14 cellular contexts compared by ENCODE assay signal in the genomic region with DNA sequence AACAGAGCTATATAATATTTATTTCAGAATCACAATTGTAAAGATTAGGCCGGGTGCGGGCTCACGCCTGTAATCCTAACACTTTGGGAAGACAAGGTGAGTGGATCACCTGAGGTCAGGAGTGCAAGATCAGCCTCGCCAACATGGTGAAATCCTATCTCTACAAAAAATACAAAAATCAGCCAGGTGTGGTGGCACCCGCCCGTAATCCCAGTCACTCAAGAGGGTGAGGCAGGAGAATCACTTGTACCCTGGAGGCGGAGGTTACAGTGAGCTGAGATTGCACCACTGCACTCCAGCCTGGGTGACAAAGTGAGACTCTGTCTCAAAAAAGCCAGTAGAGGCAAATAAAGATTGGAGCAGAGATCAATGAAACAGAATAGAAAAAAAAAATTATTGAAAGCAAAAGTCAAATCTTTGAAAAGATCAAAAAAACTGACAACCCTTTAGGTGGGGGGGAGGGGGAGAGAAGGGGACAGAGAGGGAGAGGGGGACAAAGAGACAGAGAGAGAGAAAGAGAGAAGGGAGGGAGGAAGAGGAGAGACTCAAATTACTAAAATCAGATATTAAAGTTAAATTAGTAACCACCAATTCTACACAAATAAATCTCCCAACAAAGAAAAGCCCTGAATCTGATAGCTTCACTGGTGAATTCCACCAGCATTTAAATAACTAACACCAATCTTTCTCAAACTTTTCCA. TPM values are rescaled to one million over a fixed set of nuclear protein-coding genes. Genes with fewer than 3 reads are reported as not detected.
DNase-seq lines count a peak whose midpoint lies in the region; ATAC-seq lines count a peak whose summit lies in the region.
"Had no signal": no experiment of that assay in that cellular context is flagged by ENCODE, and none has a peak within 500 bp of the region (broad histone marks: within the 10 kb centered on the region; RNA-seq: fewer than 3 reads in every experiment).

No MANE protein-coding gene starts in this region.

- intact Hi-C loops in left colon (cut with DNase I, micrococcal nuclease): no loop called here

- H3K9me3 ChIP-seq in T-helper 17 cell (ENCODE audit: control insufficient read depth, low read length, poor library complexity, severe bottlenecking): no peaks in the 10 kb centered on the region
- H3K9me3 ChIP-seq: Peyer's patch had no signal

- peaks cover 3% of the 10 kb centered on the region for H3K36me3 Mint-ChIP-seq in activated naive CD4-positive, alpha-beta T cell treated with anti-CD3 and anti-CD28 coated beads, Interleukin-2, amount 50 U/mL, for 24 hours
- H3K36me3 Mint-ChIP-seq in T-helper 17 cell (ENCODE audit: low read depth): no peaks in the 10 kb centered on the region

- DNase-seq in activated naive CD4-positive, alpha-beta T cell treated with Interleukin-2 at 50 U/mL for 16 hours: no peak
- no peak for DNase-seq in T-helper 17 cell
- no peak for DNase-seq in left colon
- no peak for DNase-seq in stimulated activated naive CD8-positive, alpha-beta T cell treated with anti-CD3 and anti-CD28 coated beads, Interleukin-15, amount 100 ng/mL, for 72 hours
- DNase-seq in NCI-H2171 (lab: John Stamatoyannopoulos, UW): no peak
- DNase-seq: DMS79 treated with DMSO at 0.1 percent for 48 hours, NCI-H146, NCI-H2081, NCI-H510A treated with DMSO at 0.1 percent for 48 hours, Peyer's patch, SHP77 had no signal

- peaks cover 71% of the 10 kb centered on the region for H3K4me1 Mint-ChIP-seq in activated naive CD4-positive, alpha-beta T cell treated with anti-CD3 and anti-CD28 coated beads, Interleukin-2, amount 50 U/mL, for 24 hours
- peaks cover 48% of the 10 kb centered on the region for H3K4me1 Mint-ChIP-seq in T-helper 17 cell
- H3K4me1 Mint-ChIP-seq in stimulated activated naive CD8-positive, alpha-beta T cell treated with anti-CD3 and anti-CD28 coated beads, Interleukin-15, amount 100 ng/mL, for 72 hours: peaks cover 88% of the 10 kb centered on the region

- ATAC-seq in T-helper 17 cell (no peak), left colon (peak; percentile 54), GM18867 (IDR thresholded peaks at IDR 0.05; ENCODE audit: unreplicated experiment) (no peak), GM18870 (IDR thresholded peaks at IDR 0.05; ENCODE audit: unreplicated experiment) (no peak)
- ATAC-seq in stimulated activated naive CD8-positive, alpha-beta T cell treated with anti-CD3 and anti-CD28 coated beads, Interleukin-15, amount 100 ng/mL, for 72 hours: no peak

- peak overlapping the region; percentile 13 for H3K27ac Mint-ChIP-seq in activated naive CD4-positive, alpha-beta T cell treated with anti-CD3 and anti-CD28 coated beads, Interleukin-2, amount 50 U/mL, for 24 hours
- peak overlapping the region; percentile 43 for H3K27ac Mint-ChIP-seq in T-helper 17 cell
- H3K27ac Mint-ChIP-seq in stimulated activated naive CD8-positive, alpha-beta T cell treated with anti-CD3 and anti-CD28 coated beads, Interleukin-15, amount 100 ng/mL, for 72 hours: no peak overlapping the region

- no peaks in the 10 kb centered on the region for H3K9me3 Mint-ChIP-seq in activated naive CD4-positive, alpha-beta T cell treated with anti-CD3 and anti-CD28 coated beads, Interleukin-2, amount 50 U/mL, for 24 hours
- no peaks in the 10 kb centered on the region for H3K9me3 Mint-ChIP-seq in stimulated activated naive CD8-positive, alpha-beta T cell treated with anti-CD3 and anti-CD28 coated beads, Interleukin-15, amount 100 ng/mL, for 72 hours

- H3K4me3 Mint-ChIP-seq in activated naive CD4-positive, alpha-beta T cell treated with anti-CD3 and anti-CD28 coated beads, Interleukin-2, amount 50 U/mL, for 24 hours: no peak overlapping the region
- no peak overlapping the region for H3K4me3 Mint-ChIP-seq in T-helper 17 cell
- peak overlapping the region; percentile 2 to 27 for H3K4me3 Mint-ChIP-seq in stimulated activated naive CD8-positive, alpha-beta T cell treated with anti-CD3 and anti-CD28 coated beads, Interleukin-15, amount 100 ng/mL, for 72 hours

- no peaks in the 10 kb centered on the region for H3K27me3 Mint-ChIP-seq in activated naive CD4-positive, alpha-beta T cell treated with anti-CD3 and anti-CD28 coated beads, Interleukin-2, amount 50 U/mL, for 24 hours
- no peaks in the 10 kb centered on the region for H3K27me3 Mint-ChIP-seq in T-helper 17 cell
- no peaks in the 10 kb centered on the region for H3K27me3 Mint-ChIP-seq in stimulated activated naive CD8-positive, alpha-beta T cell treated with anti-CD3 and anti-CD28 coated beads, Interleukin-15, amount 100 ng/mL, for 72 hours

RNA-seq across cellular contexts. Expression of gene AP4S1, which starts 52.4 kb away (rescaled TPM):
- 10 to 100 TPM; 11.7 to 14.0 TPM for total RNA-seq in T-helper 17 cell
- 1 to 10 TPM; 4.9 to 5.0 TPM for total RNA-seq in left colon

RNA-seq across cellular contexts. Expression of gene STRN3, which starts 53.1 kb away (rescaled TPM):
- total RNA-seq in T-helper 17 cell: 10 to 100 TPM; 23.1 to 25.1 TPM
- 10 to 100 TPM; 43.3 to 48.0 TPM for total RNA-seq in left colon

Comparison
In these comparisons a context has a peak if more than half of its experiments do, and no peak if none do; other contexts are left out.
1. H3K27ac Mint-ChIP-seq: peak in activated naive CD4-positive, alpha-beta T cell treated with anti-CD3 and anti-CD28 coated beads, Interleukin-2, amount 50 U/mL, for 24 hours (single experiment) and T-helper 17 cell (single experiment); none in stimulated activated naive CD8-positive, alpha-beta T cell treated with anti-CD3 and anti-CD28 coated beads, Interleukin-15, amount 100 ng/mL, for 72 hours (0 of 2).
2. H3K4me3 Mint-ChIP-seq: peak in stimulated activated naive CD8-positive, alpha-beta T cell treated with anti-CD3 and anti-CD28 coated beads, Interleukin-15, amount 100 ng/mL, for 72 hours (2 of 2); none in activated naive CD4-positive, alpha-beta T cell treated with anti-CD3 and anti-CD28 coated beads, Interleukin-2, amount 50 U/mL, for 24 hours (single experiment) and T-helper 17 cell (single experiment).